ENCODE assay signal across 8 cellular contexts in the genomic region with DNA sequence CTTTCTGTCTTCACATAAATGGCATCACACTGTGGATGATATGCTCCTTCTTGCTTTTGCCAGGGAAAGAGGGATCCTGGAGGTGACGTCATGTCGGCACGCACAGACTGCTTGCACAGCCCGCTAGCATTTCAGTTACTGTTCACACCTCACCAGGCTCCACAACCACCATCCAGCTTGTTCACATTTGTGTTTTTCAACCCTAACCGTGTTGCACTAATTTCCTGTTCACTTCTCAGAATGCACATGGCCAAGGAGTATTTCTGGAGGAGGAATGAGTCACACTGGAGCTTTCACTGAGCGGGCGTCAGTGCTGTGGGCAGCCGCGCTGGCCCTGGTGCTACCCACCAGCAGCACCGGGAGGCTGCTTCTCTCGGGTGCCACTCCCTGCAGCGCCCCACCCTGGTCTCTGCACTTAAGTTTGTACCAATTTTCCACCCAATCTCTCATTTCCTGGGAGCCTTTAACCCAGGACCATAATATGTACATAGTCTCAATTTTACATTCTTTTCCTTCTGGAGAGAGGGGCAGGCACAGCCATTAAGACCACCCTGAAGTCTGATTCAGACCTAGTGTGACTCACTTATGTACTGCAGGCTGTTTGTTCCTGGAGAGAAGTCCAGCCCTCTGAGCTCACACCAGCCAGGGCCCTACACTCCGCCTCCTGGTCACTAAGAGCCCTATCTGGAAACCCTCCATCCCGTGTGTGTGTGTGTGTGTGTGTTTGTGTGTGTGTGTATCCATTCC.
A peak's percentile ranks its signal among the peaks of the same experiment; 100 is the strongest.
DNase-seq lines count a peak whose midpoint lies in the region; ATAC-seq and TF ChIP-seq lines count a peak whose summit lies in the region.

No MANE protein-coding gene starts in this region.

- DNase-seq in CD4-positive, alpha-beta T cell, result peak in 8 of 10 experiments; percentile 52 to 77 (median 59)
- DNase-seq in OCI-M1 (lab: John Stamatoyannopoulos, UW) (peak; percentile 86), glomerular endothelial cell (ENCODE audit: extremely low read depth, low read depth, low spot score) (peak; percentile 84), retinal pigment epithelial cell (ENCODE audit: low read depth) (peak; percentile 90), cerebellar cortex (ENCODE audit: low spot score) (no peak)

- peak overlapping the region; percentile 84 for H3K4me3 Mint-ChIP-seq in CD4-positive, alpha-beta T cell
- H3K4me3 Mint-ChIP-seq in activated T-helper 17 cell treated with anti-CD3 and anti-CD28 coated beads, Interleukin-2, amount 50 U/mL, for 72 hours, result peak overlapping the region; percentile 88

- H3K9me3 Mint-ChIP-seq in CD4-positive, alpha-beta T cell, result peaks cover 2% of the 10 kb centered on the region
- no peaks in the 10 kb centered on the region for H3K9me3 Mint-ChIP-seq in activated T-helper 17 cell treated with anti-CD3 and anti-CD28 coated beads, Interleukin-2, amount 50 U/mL, for 72 hours

- peaks cover 91% of the 10 kb centered on the region for H3K36me3 Mint-ChIP-seq in CD4-positive, alpha-beta T cell (ENCODE audit: low read depth)
- peaks cover 91% of the 10 kb centered on the region for H3K36me3 Mint-ChIP-seq in activated T-helper 17 cell treated with anti-CD3 and anti-CD28 coated beads, Interleukin-2, amount 50 U/mL, for 72 hours (ENCODE audit: low read depth)

- H3K4me3 ChIP-seq in HEK293 (ENCODE audit: low read depth, low read length), result no peak overlapping the region
- H3K4me3 ChIP-seq in retinal pigment epithelial cell (ENCODE audit: low read length), result no peak overlapping the region

- no peaks in the 10 kb centered on the region for H3K27me3 ChIP-seq in CD4-positive, alpha-beta T cell (ENCODE audit: control insufficient read depth, insufficient read depth, low read length)

- H3K27ac ChIP-seq in CD4-positive, alpha-beta T cell (ENCODE audit: low read depth, low read length), result peak overlapping the region; percentile 56
- H3K27ac ChIP-seq in HEK293 (ENCODE audit: extremely low read depth, low read depth, low read length), result no peak overlapping the region

- ATAC-seq in CD4-positive, alpha-beta T cell (ENCODE audit: poor library complexity), result peak; percentile 18
- peak; percentile 55 for ATAC-seq in activated T-helper 17 cell treated with anti-CD3 and anti-CD28 coated beads, Interleukin-2, amount 50 U/mL, for 72 hours (replicated peaks)
- no peak for ATAC-seq in HG02840 (IDR thresholded peaks at IDR 0.05; ENCODE audit: low FRiP score, unreplicated experiment)

- no peaks in the 10 kb centered on the region for H3K4me1 ChIP-seq in HEK293 (ENCODE audit: control insufficient read depth, insufficient read depth, low read length)

- H3K36me3 ChIP-seq in HEK293 (ENCODE audit: control insufficient read depth in 2 of 2, insufficient read depth in 1 of 2, low read length in 2 of 2), result peaks cover 3 to 5% of the 10 kb centered on the region in 2 experiments

- peak overlapping the region; percentile 98 for H3K27ac Mint-ChIP-seq in CD4-positive, alpha-beta T cell
- peak overlapping the region; percentile 100 for H3K27ac Mint-ChIP-seq in activated T-helper 17 cell treated with anti-CD3 and anti-CD28 coated beads, Interleukin-2, amount 50 U/mL, for 72 hours

- intact Hi-C loops in CD4-positive, alpha-beta T cell (cut with DNase I, micrococcal nuclease), result loop anchor here (1.0 to 5.0 kb wide), 4 partner anchors 13 to 65 kb away; a partner anchor contains a TSS

- H3K4me1 Mint-ChIP-seq in CD4-positive, alpha-beta T cell (ENCODE audit: low read depth), result peaks cover 100% of the 10 kb centered on the region
- H3K4me1 Mint-ChIP-seq in activated T-helper 17 cell treated with anti-CD3 and anti-CD28 coated beads, Interleukin-2, amount 50 U/mL, for 72 hours, result peaks cover 79% of the 10 kb centered on the region

- no peaks in the 10 kb centered on the region for H3K27me3 Mint-ChIP-seq in CD4-positive, alpha-beta T cell
- no peaks in the 10 kb centered on the region for H3K27me3 Mint-ChIP-seq in activated T-helper 17 cell treated with anti-CD3 and anti-CD28 coated beads, Interleukin-2, amount 50 U/mL, for 72 hours

- POLR2A ChIA-PET in CD4-positive, alpha-beta T cell (lab: Charles Lee), result interaction anchor here (0.6 to 4.4 kb wide), 10 partner anchors 12 to 75 kb away, joined by 3 to 33 read pairs (median 6); a partner anchor contains a TSS
- POLR2A ChIA-PET in HEK293 (lab: Yijun Ruan, JAX), result no interaction called here

- CTCF ChIA-PET in CD4-positive, alpha-beta T cell (lab: Charles Lee), result interaction anchor here (0.7 to 2.7 kb wide), 5 partner anchors 11 to 140 kb away, joined by 3 to 11 read pairs (median 5); no protein-coding TSS in a partner anchor
- CTCF ChIA-PET in HEK293 (lab: Yijun Ruan, JAX), result interaction anchor here (0.6 to 1.2 kb wide), 2 partner anchors 8 to 67 kb away, joined by 3 to 7 read pairs; no protein-coding TSS in a partner anchor

- H3K9me3 ChIP-seq in CD4-positive, alpha-beta T cell (ENCODE audit: control insufficient read depth, low read length), result no peaks in the 10 kb centered on the region
- H3K9me3 ChIP-seq in HEK293 (ENCODE audit: control insufficient read depth, insufficient read depth, low read depth, low read length), result no peaks in the 10 kb centered on the region

- TF ChIP-seq CTCF in CD4-positive, alpha-beta T cell (IDR thresholded peaks at IDR 0.05), result no peak
- TF ChIP-seq CTCF in HEK293 (tag by site-specific recombination; IDR thresholded peaks at IDR 0.05), result no peak
- peak; percentile 6 for TF ChIP-seq CTCF in retinal pigment epithelial cell (conservative IDR thresholded peaks at IDR 0.05; ENCODE audit: low read depth, low read length)

TF ChIP-seq in HEK293, 187 proteins besides CTCF, POLR2A, EP300 and RAD21:
- TF ChIP-seq ZFP3 (tag by site-specific recombination; IDR thresholded peaks at IDR 0.05; ENCODE audit: low read depth) (no peak), ZNF768 (tag by site-specific recombination; IDR thresholded peaks at IDR 0.05) (no peak), OSR2 (tag by site-specific recombination; IDR thresholded peaks at IDR 0.05) (no peak), ZNF510 (tag by site-specific recombination; IDR thresholded peaks at IDR 0.05; ENCODE audit: insufficient replicate concordance) (no peak), EGR2 (tag by site-specific recombination; IDR thresholded peaks at IDR 0.05; ENCODE audit: low read depth) (peak; percentile 49; the same call in 1 of the 2 replicates), ZNF555 (tag by site-specific recombination; conservative IDR thresholded peaks at IDR 0.05) (no peak), ZNF544 (tag by site-specific recombination; IDR thresholded peaks at IDR 0.05) (no peak), ZXDB (tag by site-specific recombination; IDR thresholded peaks at IDR 0.05) (no peak), ZFHX2 (tag by site-specific recombination; conservative IDR thresholded peaks at IDR 0.05) (peak; percentile 69), ZNF548 (tag by site-specific recombination; IDR thresholded peaks at IDR 0.05) (no peak), ZNF174 (tag by site-specific recombination; IDR thresholded peaks at IDR 0.05) (no peak), PRDM1 (tag by site-specific recombination; IDR thresholded peaks at IDR 0.05) (no peak), SETDB1 (IDR thresholded peaks at IDR 0.05; ENCODE audit: insufficient read length, low read length) (no peak)
- TF ChIP-seq, protein P1, sequence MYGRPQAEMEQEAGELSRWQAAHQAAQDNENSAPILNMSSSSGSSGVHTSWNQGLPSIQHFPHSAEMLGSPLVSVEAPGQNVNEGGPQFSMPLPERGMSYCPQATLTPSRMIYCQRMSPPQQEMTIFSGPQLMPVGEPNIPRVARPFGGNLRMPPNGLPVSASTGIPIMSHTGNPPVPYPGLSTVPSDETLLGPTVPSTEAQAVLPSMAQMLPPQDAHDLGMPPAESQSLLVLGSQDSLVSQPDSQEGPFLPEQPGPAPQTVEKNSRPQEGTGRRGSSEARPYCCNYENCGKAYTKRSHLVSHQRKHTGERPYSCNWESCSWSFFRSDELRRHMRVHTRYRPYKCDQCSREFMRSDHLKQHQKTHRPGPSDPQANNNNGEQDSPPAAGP (tag by site-specific recombination; IDR thresholded peaks at IDR 0.05), result 0 out of 2 replicates have a peak, but pooled peaks have one; percentile 26
- TF ChIP-seq, protein P2, sequence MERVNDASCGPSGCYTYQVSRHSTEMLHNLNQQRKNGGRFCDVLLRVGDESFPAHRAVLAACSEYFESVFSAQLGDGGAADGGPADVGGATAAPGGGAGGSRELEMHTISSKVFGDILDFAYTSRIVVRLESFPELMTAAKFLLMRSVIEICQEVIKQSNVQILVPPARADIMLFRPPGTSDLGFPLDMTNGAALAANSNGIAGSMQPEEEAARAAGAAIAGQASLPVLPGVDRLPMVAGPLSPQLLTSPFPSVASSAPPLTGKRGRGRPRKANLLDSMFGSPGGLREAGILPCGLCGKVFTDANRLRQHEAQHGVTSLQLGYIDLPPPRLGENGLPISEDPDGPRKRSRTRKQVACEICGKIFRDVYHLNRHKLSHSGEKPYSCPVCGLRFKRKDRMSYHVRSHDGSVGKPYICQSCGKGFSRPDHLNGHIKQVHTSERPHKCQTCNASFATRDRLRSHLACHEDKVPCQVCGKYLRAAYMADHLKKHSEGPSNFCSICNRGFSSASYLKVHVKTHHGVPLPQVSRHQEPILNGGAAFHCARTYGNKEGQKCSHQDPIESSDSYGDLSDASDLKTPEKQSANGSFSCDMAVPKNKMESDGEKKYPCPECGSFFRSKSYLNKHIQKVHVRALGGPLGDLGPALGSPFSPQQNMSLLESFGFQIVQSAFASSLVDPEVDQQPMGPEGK (tag by site-specific recombination; IDR thresholded peaks at IDR 0.05), result no peak
- TF ChIP-seq, protein P3, sequence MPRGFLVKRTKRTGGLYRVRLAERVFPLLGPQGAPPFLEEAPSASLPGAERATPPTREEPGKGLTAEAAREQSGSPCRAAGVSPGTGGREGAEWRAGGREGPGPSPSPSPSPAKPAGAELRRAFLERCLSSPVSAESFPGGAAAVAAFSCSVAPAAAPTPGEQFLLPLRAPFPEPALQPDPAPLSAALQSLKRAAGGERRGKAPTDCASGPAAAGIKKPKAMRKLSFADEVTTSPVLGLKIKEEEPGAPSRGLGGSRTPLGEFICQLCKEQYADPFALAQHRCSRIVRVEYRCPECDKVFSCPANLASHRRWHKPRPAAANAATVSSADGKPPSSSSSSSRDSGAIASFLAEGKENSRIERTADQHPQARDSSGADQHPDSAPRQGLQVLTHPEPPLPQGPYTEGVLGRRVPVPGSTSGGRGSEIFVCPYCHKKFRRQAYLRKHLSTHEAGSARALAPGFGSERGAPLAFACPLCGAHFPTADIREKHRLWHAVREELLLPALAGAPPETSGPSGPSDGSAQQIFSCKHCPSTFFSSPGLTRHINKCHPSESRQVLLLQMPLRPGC (tag by site-specific recombination; IDR thresholded peaks at IDR 0.05), result no peak
